Comparison of ENCODE assay signal across 1 cellular context in genomic region chr1:83689900-83690868, GRCh38.
TF ChIP-seq lines count a peak whose summit lies in the region.

No MANE protein-coding gene starts in this region.

TF ChIP-seq in H1, 55 proteins besides CTCF, POLR2A, EP300 and RAD21:
- TF ChIP-seq CBX5 (IDR thresholded peaks at IDR 0.05; ENCODE audit: low read depth, low read length): no peak
- TF ChIP-seq RBBP5 (IDR thresholded peaks at IDR 0.05; ENCODE audit: borderline replicate concordance, low read depth, low read length): no peak
- no peak for TF ChIP-seq E2F6 (IDR thresholded peaks at IDR 0.05)
- TF ChIP-seq EGR1 (IDR thresholded peaks at IDR 0.05; ENCODE audit: borderline replicate concordance, low read depth, low read length): no peak
- TF ChIP-seq ATF2 (IDR thresholded peaks at IDR 0.05; ENCODE audit: low read length): no peak
- no peak for TF ChIP-seq CBX8 (IDR thresholded peaks at IDR 0.05; ENCODE audit: borderline replicate concordance, low read depth, low read length)
- no peak for TF ChIP-seq PHF8 (conservative IDR thresholded peaks at IDR 0.05; ENCODE audit: low read depth, low read length)
- no peak for TF ChIP-seq RXRA (IDR thresholded peaks at IDR 0.05; ENCODE audit: insufficient read depth, low read depth, low read length)
- TF ChIP-seq SP1 (IDR thresholded peaks at IDR 0.05; ENCODE audit: low read depth, low read length): no peak
- no peak for TF ChIP-seq SIN3A (conservative IDR thresholded peaks at IDR 0.05 in 1 of 2, IDR thresholded peaks at IDR 0.05 in 1 of 2; ENCODE audit: low read depth in 1 of 2, low read length in 2 of 2)
- no peak for TF ChIP-seq KDM4A (IDR thresholded peaks at IDR 0.05; ENCODE audit: low read depth, low read length, severe bottlenecking)
- TF ChIP-seq TCF12 (IDR thresholded peaks at IDR 0.05; ENCODE audit: low read depth, low read length): no peak
- no peak for TF ChIP-seq BCL11A (IDR thresholded peaks at IDR 0.05; ENCODE audit: low read depth in 2 of 2, low read length in 2 of 2)
- TF ChIP-seq CTBP2 (IDR thresholded peaks at IDR 0.05; ENCODE audit: borderline replicate concordance, insufficient read depth, insufficient read length, low read length): no peak
- TF ChIP-seq SP4 (IDR thresholded peaks at IDR 0.05; ENCODE audit: low read length): no peak
- no peak for TF ChIP-seq NRF1 (IDR thresholded peaks at IDR 0.05; ENCODE audit: low read depth, low read length)
- no peak for TF ChIP-seq BRCA1 (IDR thresholded peaks at IDR 0.05; ENCODE audit: low read depth, low read length)
- TF ChIP-seq CHD1 (IDR thresholded peaks at IDR 0.05; ENCODE audit: low read depth, low read length): no peak
- no peak for TF ChIP-seq BACH1 (IDR thresholded peaks at IDR 0.05; ENCODE audit: low read length)
- TF ChIP-seq KDM5A (IDR thresholded peaks at IDR 0.05; ENCODE audit: low read length): no peak
